ENCODE assay signal across 15 cellular contexts in the genomic region with DNA sequence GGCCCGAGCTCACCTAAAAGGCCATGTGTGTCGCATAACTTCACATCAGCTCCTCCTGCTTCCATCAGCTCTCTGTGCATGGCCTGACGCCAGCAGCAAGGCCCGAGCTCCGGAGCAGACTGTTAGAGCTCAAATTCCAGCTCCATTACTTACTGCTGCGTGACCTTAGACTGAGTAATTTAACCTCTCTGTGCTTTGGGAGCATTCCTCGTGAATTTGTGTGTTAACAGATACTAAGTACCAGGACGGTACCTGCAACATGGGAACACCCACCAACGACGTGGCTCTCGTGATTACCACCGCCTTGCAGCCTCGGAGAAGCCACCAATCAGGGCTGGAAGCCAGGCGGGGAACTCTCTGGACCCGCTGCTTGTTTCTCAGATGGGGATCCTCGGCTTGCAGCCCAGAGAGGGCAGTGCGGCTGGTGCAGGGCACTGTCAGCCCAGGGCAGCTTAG. TPM values are rescaled to one million over a fixed set of nuclear protein-coding genes. Genes with fewer than 3 reads are reported as not detected.
A peak's percentile ranks its signal among the peaks of the same experiment; 100 is the strongest.
DNase-seq lines count a peak whose midpoint lies in the region; ATAC-seq and TF ChIP-seq lines count a peak whose summit lies in the region.
"Had no signal": no experiment of that assay in that cellular context is flagged by ENCODE, and none has a peak within 500 bp of the region (broad histone marks: within the 10 kb centered on the region; RNA-seq: fewer than 3 reads in every experiment).

No MANE protein-coding gene starts in this region.

- H3K27ac Mint-ChIP-seq in neural progenitor cell, result no peak overlapping the region
- H3K27ac Mint-ChIP-seq in WTC11, result no peak overlapping the region

- H3K9me3 Mint-ChIP-seq in neural progenitor cell (no peaks in the 10 kb centered on the region), WTC11 (no peaks in the 10 kb centered on the region)
- H3K9me3 Mint-ChIP-seq: CD4-positive, CD25-positive, alpha-beta regulatory T cell had no signal

- peaks cover 29% of the 10 kb centered on the region for H3K79me2 ChIP-seq in PC-3 (ENCODE audit: low read length)
- no peaks in the 10 kb centered on the region for H3K79me2 ChIP-seq in neural progenitor cell (ENCODE audit: low read depth)

- H3K36me3 ChIP-seq in PC-3 (ENCODE audit: low read depth, low read length) (peaks cover 10% of the 10 kb centered on the region; the same call in 1 of the 2 replicates), neural progenitor cell (no peaks in the 10 kb centered on the region)

- CTCF ChIA-PET in PC-3 (lab: Charles Lee) (no interaction called here), WTC11 (lab: Charles Lee) (interaction anchor here (1.6 to 2.8 kb wide), 2 partner anchors 27 to 94 kb away, joined by 3 to 14 read pairs; no protein-coding TSS in a partner anchor)

- intact Hi-C loops in PC-3 (cut with micrococcal nuclease), result no loop called here

- H2AFZ ChIP-seq in PC-3 (ENCODE audit: low read length) (no peak overlapping the region), neural progenitor cell (replicated peaks) (no peak overlapping the region)

- H3K4me1 ChIP-seq in PC-3 (ENCODE audit: insufficient read depth, low read length), result 0 out of 2 replicates have a peak, but pooled peaks cover 4% of the 10 kb centered on the region
- no peaks in the 10 kb centered on the region for H3K4me1 ChIP-seq in neural progenitor cell
- H3K4me1 ChIP-seq: suprapubic skin had no signal

- H3K36me3 Mint-ChIP-seq in neural progenitor cell, result peaks cover 25% of the 10 kb centered on the region
- H3K36me3 Mint-ChIP-seq in WTC11, result peaks cover 35% of the 10 kb centered on the region

- H3K9me3 ChIP-seq in PC-3 (ENCODE audit: low read length) (no peaks in the 10 kb centered on the region), neural progenitor cell (ENCODE audit: low read depth) (no peaks in the 10 kb centered on the region)
- H3K9me3 ChIP-seq: suprapubic skin had no signal

- no peaks in the 10 kb centered on the region for H3K27me3 Mint-ChIP-seq in neural progenitor cell (ENCODE audit: insufficient read depth, low read depth)
- H3K27me3 Mint-ChIP-seq in WTC11 (ENCODE audit: low read depth), result no peaks in the 10 kb centered on the region
- H3K27me3 Mint-ChIP-seq: CD4-positive, CD25-positive, alpha-beta regulatory T cell had no signal

- H3K4me3 Mint-ChIP-seq in neural progenitor cell (peak overlapping the region; percentile 43), WTC11 (no peak overlapping the region)
- H3K4me3 Mint-ChIP-seq: CD4-positive, CD25-positive, alpha-beta regulatory T cell had no signal

- no peak for TF ChIP-seq CTCF in AG09319 (IDR thresholded peaks at IDR 0.05; ENCODE audit: low read depth, low read length)
- no peak for TF ChIP-seq CTCF in PC-3 (conservative IDR thresholded peaks at IDR 0.05; ENCODE audit: low read depth, low read length)
- no peak for TF ChIP-seq CTCF in epithelial cell of proximal tubule (conservative IDR thresholded peaks at IDR 0.05; ENCODE audit: low read depth, low read length)
- no peak for TF ChIP-seq CTCF in neural progenitor cell (IDR thresholded peaks at IDR 0.05)
- TF ChIP-seq CTCF in WTC11 (IDR thresholded peaks at IDR 0.05), result no peak

- ATAC-seq in PC-3 (peak; percentile 77), WTC11 (no peak)
- ATAC-seq: left colon had no signal

- H3K4me1 Mint-ChIP-seq in neural progenitor cell, result peaks cover 4% of the 10 kb centered on the region
- H3K4me1 Mint-ChIP-seq in WTC11, result no peaks in the 10 kb centered on the region

- BruUV-seq in PC-3 (replicated peaks; lab: Mats Ljungman, UMichigan), result no TSS peak

- H3K27me3 ChIP-seq in PC-3 (ENCODE audit: low read length) (no peaks in the 10 kb centered on the region), neural progenitor cell (no peaks in the 10 kb centered on the region)
- H3K27me3 ChIP-seq: suprapubic skin had no signal

- H3K27ac ChIP-seq in PC-3 (ENCODE audit: low read length) (no peak overlapping the region), neural progenitor cell (no peak overlapping the region)
- H3K27ac ChIP-seq: suprapubic skin had no signal

- no peak overlapping the region for H3K4me3 ChIP-seq in PC-3 (ENCODE audit: low read length)
- no peak overlapping the region for H3K4me3 ChIP-seq in epithelial cell of proximal tubule (ENCODE audit: low read depth, low read length)
- no peak overlapping the region for H3K4me3 ChIP-seq in neural progenitor cell
- H3K4me3 ChIP-seq: suprapubic skin had no signal

- POLR2A ChIA-PET in PC-3 (lab: Charles Lee; ENCODE audit: unreplicated experiment), result no interaction called here
- POLR2A ChIA-PET in WTC11 (lab: Charles Lee), result no interaction called here

- H3K4me2 ChIP-seq in PC-3 (ENCODE audit: low read length) (no peak overlapping the region), neural progenitor cell (no peak overlapping the region)

- H4K20me1 ChIP-seq in PC-3 (ENCODE audit: low read length) (0 out of 2 replicates have a peak, but pooled peaks cover 6% of the 10 kb centered on the region), neural progenitor cell (ENCODE audit: low read depth) (peaks cover 6% of the 10 kb centered on the region)

- H3K9ac ChIP-seq in PC-3 (ENCODE audit: low read length) (no peak overlapping the region), neural progenitor cell (no peak overlapping the region)

- DNase-seq in AG09319 (ENCODE audit: extremely low read depth, low read depth), result peak; percentile 54
- DNase-seq in PC-3, result peak; percentile 47
- peak; percentile 56 for DNase-seq in epithelial cell of proximal tubule (ENCODE audit: low read depth)
- no peak for DNase-seq in neural progenitor cell (ENCODE audit: low spot score)
- DNase-seq in NCI-H1048 (lab: John Stamatoyannopoulos, UW), result no peak
- no peak for DNase-seq in COLO668 (lab: John Stamatoyannopoulos, UW; ENCODE audit: unreplicated experiment)
- no peak for DNase-seq in NCI-H1092 (lab: John Stamatoyannopoulos, UW)
- no peak for DNase-seq in WTC11 (ENCODE audit: low spot score)
- DNase-seq: CD4-positive, CD25-positive, alpha-beta regulatory T cell; erythroblast; GOT3; KBM-7; left colon; NCI-H2081 treated with DMSO at 0.1 percent for 48 hours had no signal

- H3F3A ChIP-seq in PC-3 (ENCODE audit: low read length, unreplicated experiment) (no peaks in the 10 kb centered on the region), neural progenitor cell (ENCODE audit: low read depth) (no peaks in the 10 kb centered on the region)

- no peaks in the 10 kb centered on the region for H3K9me2 ChIP-seq in PC-3 (replicated peaks; ENCODE audit: low read length)

TF ChIP-seq in WTC11, 78 proteins besides CTCF, POLR2A, EP300 and RAD21 (continues in another document):
- TF ChIP-seq NR3C1 (CRISPR knock-in tag; conservative IDR thresholded peaks at IDR 0.05; ENCODE audit: low read depth) (no peak), FOXP1 (CRISPR knock-in tag; IDR thresholded peaks at IDR 0.05; ENCODE audit: borderline replicate concordance) (no peak), FOXK1 (CRISPR knock-in tag; IDR thresholded peaks at IDR 0.05) (no peak), NFYB (CRISPR knock-in tag; conservative IDR thresholded peaks at IDR 0.05; ENCODE audit: low read depth) (no peak), CREM (CRISPR knock-in tag; IDR thresholded peaks at IDR 0.05) (no peak), NR2C2 (CRISPR knock-in tag; IDR thresholded peaks at IDR 0.05) (no peak), SOX15 (CRISPR knock-in tag; IDR thresholded peaks at IDR 0.05) (no peak), SP1 (CRISPR knock-in tag; conservative IDR thresholded peaks at IDR 0.05) (no peak)
- TF ChIP-seq, protein P1, sequence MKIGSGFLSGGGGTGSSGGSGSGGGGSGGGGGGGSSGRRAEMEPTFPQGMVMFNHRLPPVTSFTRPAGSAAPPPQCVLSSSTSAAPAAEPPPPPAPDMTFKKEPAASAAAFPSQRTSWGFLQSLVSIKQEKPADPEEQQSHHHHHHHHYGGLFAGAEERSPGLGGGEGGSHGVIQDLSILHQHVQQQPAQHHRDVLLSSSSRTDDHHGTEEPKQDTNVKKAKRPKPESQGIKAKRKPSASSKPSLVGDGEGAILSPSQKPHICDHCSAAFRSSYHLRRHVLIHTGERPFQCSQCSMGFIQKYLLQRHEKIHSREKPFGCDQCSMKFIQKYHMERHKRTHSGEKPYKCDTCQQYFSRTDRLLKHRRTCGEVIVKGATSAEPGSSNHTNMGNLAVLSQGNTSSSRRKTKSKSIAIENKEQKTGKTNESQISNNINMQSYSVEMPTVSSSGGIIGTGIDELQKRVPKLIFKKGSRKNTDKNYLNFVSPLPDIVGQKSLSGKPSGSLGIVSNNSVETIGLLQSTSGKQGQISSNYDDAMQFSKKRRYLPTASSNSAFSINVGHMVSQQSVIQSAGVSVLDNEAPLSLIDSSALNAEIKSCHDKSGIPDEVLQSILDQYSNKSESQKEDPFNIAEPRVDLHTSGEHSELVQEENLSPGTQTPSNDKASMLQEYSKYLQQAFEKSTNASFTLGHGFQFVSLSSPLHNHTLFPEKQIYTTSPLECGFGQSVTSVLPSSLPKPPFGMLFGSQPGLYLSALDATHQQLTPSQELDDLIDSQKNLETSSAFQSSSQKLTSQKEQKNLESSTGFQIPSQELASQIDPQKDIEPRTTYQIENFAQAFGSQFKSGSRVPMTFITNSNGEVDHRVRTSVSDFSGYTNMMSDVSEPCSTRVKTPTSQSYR (CRISPR knock-in tag; IDR thresholded peaks at IDR 0.05), result no peak
- TF ChIP-seq, protein P2, sequence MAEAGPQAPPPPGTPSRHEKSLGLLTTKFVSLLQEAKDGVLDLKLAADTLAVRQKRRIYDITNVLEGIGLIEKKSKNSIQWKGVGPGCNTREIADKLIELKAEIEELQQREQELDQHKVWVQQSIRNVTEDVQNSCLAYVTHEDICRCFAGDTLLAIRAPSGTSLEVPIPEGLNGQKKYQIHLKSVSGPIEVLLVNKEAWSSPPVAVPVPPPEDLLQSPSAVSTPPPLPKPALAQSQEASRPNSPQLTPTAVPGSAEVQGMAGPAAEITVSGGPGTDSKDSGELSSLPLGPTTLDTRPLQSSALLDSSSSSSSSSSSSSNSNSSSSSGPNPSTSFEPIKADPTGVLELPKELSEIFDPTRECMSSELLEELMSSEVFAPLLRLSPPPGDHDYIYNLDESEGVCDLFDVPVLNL (CRISPR knock-in tag; IDR thresholded peaks at IDR 0.05; ENCODE audit: borderline replicate concordance, low read depth), result no peak

RNA-seq across cellular contexts. Expression of a gene that starts 12.9 kb away (rescaled TPM):
- total RNA-seq in PC-3 (2014; rRNA removed), result 86.3 and 129 TPM in 2 replicates
- total RNA-seq in epithelial cell of proximal tubule, result 42.6 and 65.4 TPM in 2 replicates
- total RNA-seq in neural progenitor cell (ENCODE audit: low replicate concordance), result 16.9 and 34.8 TPM in 2 replicates
- 45.0 to 66.7 TPM (median 47.7 TPM) in 3 replicates for total RNA-seq in WTC11 (2021)

RNA-seq across cellular contexts. Expression of a gene that starts 28.2 kb away (rescaled TPM):
- total RNA-seq in PC-3 (2014; rRNA removed) (69.0 and 87.1 TPM in 2 replicates), epithelial cell of proximal tubule (85.6 and 119 TPM in 2 replicates), neural progenitor cell (ENCODE audit: low replicate concordance) (165 and 176 TPM in 2 replicates), WTC11 (2021) (113 to 128 TPM (median 119 TPM) in 3 replicates)

RNA-seq across cellular contexts. Expression of a gene that starts 49.9 kb away (rescaled TPM):
- total RNA-seq in PC-3 (2014; rRNA removed) (0.11 and 0.86 TPM in 2 replicates), epithelial cell of proximal tubule (1.0 and 8.1 TPM in 2 replicates), neural progenitor cell (ENCODE audit: low replicate concordance) (4.8 and 17.0 TPM in 2 replicates), WTC11 (2021) (18.2 to 19.9 TPM (median 19.7 TPM) in 3 replicates)

Comparison
In these comparisons a context has a peak if more than half of its experiments do, and no peak if none do; other contexts are left out.
1. DNase-seq: peak in AG09319 (single experiment), PC-3 (single experiment) and epithelial cell of proximal tubule (single experiment); none in neural progenitor cell (single experiment), NCI-H1048 (single experiment), COLO668 (single experiment), NCI-H1092 (single experiment) and WTC11 (single experiment).